Comparison of ENCODE assay signal across 1 cellular context in the genomic region with DNA sequence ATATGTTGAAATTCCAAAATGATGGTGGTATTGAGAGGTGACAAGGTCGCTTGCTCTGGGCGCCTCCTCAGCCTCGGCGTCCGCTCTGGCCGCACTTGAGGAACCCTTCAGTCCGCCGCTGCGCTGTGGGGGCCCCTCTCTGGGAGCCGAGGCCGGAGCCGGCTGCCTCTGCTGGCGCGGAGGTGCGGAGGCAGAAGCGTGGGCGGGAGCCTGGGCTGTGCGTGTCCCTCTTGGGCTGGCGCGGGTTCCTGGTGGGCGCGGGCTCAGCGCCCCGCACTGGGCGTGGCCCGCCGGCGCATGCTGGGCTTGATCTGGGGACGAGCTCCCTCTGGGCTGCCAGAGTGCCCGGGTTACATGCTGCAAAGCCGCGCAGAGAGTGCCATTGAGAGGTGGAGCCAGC.
A peak's percentile ranks its signal among the peaks of the same experiment; 100 is the strongest.
TF ChIP-seq lines count a peak whose summit lies in the region.

No MANE protein-coding gene starts in this region.

TF ChIP-seq in K562, 482 proteins besides CTCF, POLR2A, EP300 and RAD21:
- TF ChIP-seq EGR1 (conservative IDR thresholded peaks at IDR 0.05) (peak; percentile 47), GTF2F1 (IDR thresholded peaks at IDR 0.05; ENCODE audit: low read depth, low read length) (no peak)
